9 cellular contexts compared by ENCODE assay signal in the genomic region with DNA sequence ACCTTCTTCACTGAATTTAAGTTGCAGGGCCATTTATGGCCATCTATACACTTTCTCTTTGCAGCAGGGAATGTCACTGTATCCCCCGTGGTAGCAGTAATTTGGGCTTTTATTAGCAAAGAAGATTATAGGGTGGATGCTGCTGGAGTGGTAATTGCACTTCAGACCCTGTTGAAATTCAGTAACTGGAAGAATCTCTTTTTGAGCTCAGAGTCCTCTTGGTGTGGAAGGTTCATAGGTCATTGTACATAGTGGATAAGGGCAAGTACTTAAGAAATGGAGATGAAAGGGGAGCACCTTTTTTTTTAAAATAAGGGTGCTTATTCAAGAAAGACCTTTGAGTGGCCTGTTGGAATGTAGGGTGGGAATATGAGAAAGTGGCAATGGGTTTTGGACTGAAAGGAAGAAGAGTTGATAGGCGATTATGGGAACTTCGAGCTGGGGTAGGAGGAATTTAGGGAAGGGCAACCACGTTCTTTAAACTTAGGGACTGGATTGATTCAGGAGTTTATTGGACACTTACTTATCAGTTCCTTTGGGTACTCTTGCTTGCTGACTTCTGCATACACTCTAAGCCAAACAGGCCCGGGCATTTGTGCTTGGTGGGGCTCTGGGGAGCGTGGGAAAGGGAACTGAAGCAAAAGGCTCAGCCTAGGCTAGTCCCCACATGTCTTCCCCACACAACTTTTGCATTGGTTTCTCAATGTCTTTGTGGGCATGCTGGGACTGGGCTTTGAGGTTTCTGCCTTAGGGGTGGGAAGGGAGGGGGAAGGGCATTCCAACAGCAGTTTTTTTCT. TPM values are rescaled to one million over a fixed set of nuclear protein-coding genes. Genes with fewer than 3 reads are reported as not detected.
DNase-seq lines count a peak whose midpoint lies in the region; ATAC-seq and TF ChIP-seq lines count a peak whose summit lies in the region.
"Had no signal": no experiment of that assay in that cellular context is flagged by ENCODE, and none has a peak within 500 bp of the region (broad histone marks: within the 10 kb centered on the region; RNA-seq: fewer than 3 reads in every experiment).

No MANE protein-coding gene starts in this region.

- WGBS in urinary bladder, result 50% methylated on average over 6 of the region's 6 CpGs

- intact Hi-C loops in Right ventricle myocardium inferior (cut with DNase I), result no loop called here

- peak overlapping the region; percentile 33; the same call in 1 of the 2 replicates for H3K9ac ChIP-seq in iPS-20b (ENCODE audit: low read depth, low read length)

- peak; percentile 46 for ATAC-seq in Right ventricle myocardium inferior
- no peak for ATAC-seq in HG03135 (IDR thresholded peaks at IDR 0.05; ENCODE audit: unreplicated experiment)
- ATAC-seq in HG02981 (IDR thresholded peaks at IDR 0.05; ENCODE audit: unreplicated experiment), result no peak
- ATAC-seq: body of pancreas had no signal

- H3K27me3 ChIP-seq in right atrium auricular region (no peaks in the 10 kb centered on the region), Peyer's patch (no peaks in the 10 kb centered on the region), iPS-20b (ENCODE audit: insufficient read depth, low read length) (no peaks in the 10 kb centered on the region)
- H3K27me3 ChIP-seq: body of pancreas had no signal

- no peak for DNase-seq in Right ventricle myocardium inferior (ENCODE audit: missing footprints)
- DNase-seq in right atrium auricular region (ENCODE audit: low spot score), result no peak
- DNase-seq in Peyer's patch, result no peak
- DNase-seq in HT-29 (ENCODE audit: low spot score), result no peak

- H3K4me1 ChIP-seq in right atrium auricular region (peaks cover 0 to 97% of the 10 kb centered on the region in 2 donors), Peyer's patch (peaks cover 3 to 93% (median 31%) of the 10 kb centered on the region in 4 donors), iPS-20b (ENCODE audit: insufficient read depth, low read length) (peaks cover 23% of the 10 kb centered on the region), urinary bladder (ENCODE audit: insufficient read depth) (peaks cover 5% of the 10 kb centered on the region)

- H3K27ac ChIP-seq in right atrium auricular region (no peak overlapping the region), Peyer's patch (peak overlapping the region in 3 of 4 donors; percentile 24 to 79 (median 74)), iPS-20b (ENCODE audit: low read length) (peak overlapping the region; percentile 34), urinary bladder (ENCODE audit: low read depth) (peak overlapping the region; percentile 57)

- H3K4me3 ChIP-seq in right atrium auricular region (no peak overlapping the region), Peyer's patch (peak overlapping the region in 1 of 4 donors; percentile 6), iPS-20b (ENCODE audit: low read length) (peak overlapping the region; percentile 14; the same call in 1 of the 2 replicates), urinary bladder (ENCODE audit: low read depth, low read length) (no peak overlapping the region)
- H3K4me3 ChIP-seq: body of pancreas had no signal

- H3K36me3 ChIP-seq in right atrium auricular region (peaks cover 19% of the 10 kb centered on the region), Peyer's patch (no peaks in the 10 kb centered on the region), iPS-20b (ENCODE audit: insufficient read depth, low read depth, low read length) (peaks cover 20% of the 10 kb centered on the region; the same call in 1 of the 2 replicates), urinary bladder (ENCODE audit: insufficient read depth) (peaks cover 2% of the 10 kb centered on the region)

- no peak for TF ChIP-seq CTCF in right atrium auricular region (IDR thresholded peaks at IDR 0.05)
- no peak for TF ChIP-seq CTCF in Peyer's patch (IDR thresholded peaks at IDR 0.05)

- TF ChIP-seq POLR2A in Peyer's patch (IDR thresholded peaks at IDR 0.05), result no peak

- H3K9me3 ChIP-seq in right atrium auricular region (no peaks in the 10 kb centered on the region), Peyer's patch (no peaks in the 10 kb centered on the region), iPS-20b (ENCODE audit: insufficient read depth, low read depth, low read length) (no peaks in the 10 kb centered on the region)
- H3K9me3 ChIP-seq: body of pancreas had no signal

RNA-seq across cellular contexts. Expression of a gene that starts 26.5 kb away (rescaled TPM):
- total RNA-seq in Right ventricle myocardium inferior (67.0 TPM), right atrium auricular region (10 to 100 TPM; 58.2 to 63.2 TPM), Peyer's patch (100 to 1,000 TPM; 205 to 366 (median 346) TPM), urinary bladder (176 TPM)
- 72.8 TPM for polyA plus RNA-seq in urinary bladder
- 134 and 185 TPM in 2 replicates for total RNA-seq in HT-29 (2014; rRNA removed; shearing (Covaris generic))

RNA-seq across cellular contexts. Expression of a gene that starts 36.5 kb away (rescaled TPM):
- total RNA-seq in Right ventricle myocardium inferior, result not detected
- not detected for total RNA-seq in right atrium auricular region
- not detected for total RNA-seq in Peyer's patch
- total RNA-seq in urinary bladder, result not detected
- polyA plus RNA-seq in urinary bladder, result not detected
- not detected in 2 replicates for total RNA-seq in HT-29 (2014; rRNA removed; shearing (Covaris generic))
- total RNA-seq: body of pancreas had no signal

RNA-seq across cellular contexts. Expression of a gene that starts 46.8 kb away (rescaled TPM):
- total RNA-seq in Right ventricle myocardium inferior (72.9 TPM), right atrium auricular region (100 to 1,000 TPM; 147 to 159 TPM), Peyer's patch (10 to 100 TPM; 42.0 to 50.5 (median 46.5) TPM), urinary bladder (46.4 TPM)
- 119 TPM for polyA plus RNA-seq in urinary bladder
- 352 and 413 TPM in 2 replicates for total RNA-seq in HT-29 (2014; rRNA removed; shearing (Covaris generic))

Comparison
In these comparisons a context has a peak if more than half of its experiments do, and no peak if none do; other contexts are left out.
1. H3K27ac ChIP-seq: peak in Peyer's patch (3 of 4), iPS-20b (single experiment) and urinary bladder (single experiment); none in right atrium auricular region (0 of 2).